8 cellular contexts compared by ENCODE assay signal in the genomic region with DNA sequence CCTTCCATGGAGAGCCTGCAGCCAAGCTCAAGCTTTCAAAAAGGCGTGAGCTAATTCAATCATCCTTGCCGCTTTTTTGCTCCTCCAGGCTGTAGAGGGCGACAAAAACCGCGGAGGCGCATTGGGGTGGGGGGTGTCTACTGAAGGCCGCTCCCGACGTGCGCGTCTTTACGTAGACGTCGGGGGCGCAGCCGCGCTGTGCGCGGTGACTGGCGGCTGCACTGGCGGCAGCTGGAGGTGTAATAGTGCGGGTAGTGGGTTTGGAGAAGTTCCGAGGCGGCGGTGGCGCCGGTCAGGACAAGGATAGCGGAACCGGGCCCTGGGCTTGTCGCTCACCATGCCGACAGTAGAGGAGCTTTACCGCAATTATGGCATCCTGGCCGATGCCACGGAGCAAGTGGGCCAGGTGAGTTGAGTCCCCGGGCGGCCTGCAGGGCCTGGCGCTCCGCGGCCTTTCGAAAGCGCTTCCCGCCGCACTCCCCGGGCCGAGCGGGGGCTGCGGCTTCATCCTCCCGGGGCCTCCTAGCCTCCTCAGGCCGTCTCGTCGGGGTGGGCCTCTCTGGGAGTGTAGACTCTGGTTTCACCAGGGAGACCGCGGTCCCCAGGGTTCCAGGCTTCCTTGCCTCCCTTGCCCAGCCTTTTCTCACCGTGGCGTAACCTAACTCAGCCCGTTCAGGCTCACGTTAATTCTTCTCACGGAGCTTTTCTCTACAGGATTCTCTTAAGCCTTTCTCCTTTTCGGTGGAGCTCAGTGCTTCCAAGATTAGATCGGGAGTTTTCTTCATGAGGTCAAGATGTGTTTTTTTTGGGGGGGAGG. TPM values are rescaled to one million over a fixed set of nuclear protein-coding genes. Genes with fewer than 3 reads are reported as not detected.
DNase-seq lines count a peak whose midpoint lies in the region; ATAC-seq and TF ChIP-seq lines count a peak whose summit lies in the region.

A gene (plus strand): TSS at position 206 of the 817 bp plus-strand sequence. CDS start 132 bp downstream, at position 338.

- H3K9ac ChIP-seq in SK-N-SH: peak within 1 kb of the TSS; percentile 94

- no peak; the same call in 1 of the 2 replicates for TF ChIP-seq RAD21 in SK-N-SH (IDR thresholded peaks at IDR 0.05; ENCODE audit: low read length)

- peak within 1 kb of the TSS; percentile 97 for H2AFZ ChIP-seq in SK-N-SH (ENCODE audit: low read depth)

- H3F3A ChIP-seq in SK-N-SH (replicated peaks; ENCODE audit: insufficient read depth): peaks cover 4% of the 10 kb centered on the region

- TF ChIP-seq EP300 in SK-N-SH (IDR thresholded peaks at IDR 0.05; ENCODE audit: borderline replicate concordance in 1 of 2, low read depth in 1 of 2, low read length in 1 of 2) (peak in 1 of 2 experiments; percentile 46; a peak in 2 of 4 replicates), suprapubic skin (IDR thresholded peaks at IDR 0.05) (no peak)

- peak; percentile 81 for DNase-seq in GM10266 (ENCODE audit: extremely low spot score)
- DNase-seq in NCI-H1048 (lab: John Stamatoyannopoulos, UW): peak; percentile 94
- peak; percentile 91 for DNase-seq in SK-N-SH
- DNase-seq in activated naive CD4-positive, alpha-beta T cell treated with anti-CD3 and anti-CD28 coated beads, Interleukin-2, amount 50 U/mL, for 16 hours: peak; percentile 93
- DNase-seq in globus pallidus (ENCODE audit: low spot score): peak; percentile 91
- DNase-seq in nucleus accumbens (lab: John Stamatoyannopoulos, UW): peak in 55 of 56 donors; percentile 53 to 94 (median 86)
- DNase-seq in suprapubic skin (ENCODE audit: low spot score in 2 of 2): peak; percentile 94

- peaks cover 44% of the 10 kb centered on the region for H4K20me1 ChIP-seq in SK-N-SH (ENCODE audit: insufficient read depth)

- CTCF ChIA-PET in SK-N-SH (lab: Yijun Ruan, JAX): interaction anchor here (0.6 to 1.9 kb wide), 19 partner anchors 10 to 174 kb away, joined by 3 to 11 read pairs (median 4); a partner anchor contains a TSS

- H3K4me3 ChIP-seq in SK-N-SH (ENCODE audit: low read depth in 2 of 2, low read length in 1 of 2) (peak within 1 kb of the TSS; percentile 82 to 97), suprapubic skin (peak within 1 kb of the TSS; percentile 89)

- H3K27me3 ChIP-seq in SK-N-SH (ENCODE audit: insufficient read depth): no peaks in the 10 kb centered on the region
- H3K27me3 ChIP-seq in suprapubic skin: no peaks in the 10 kb centered on the region

- H3K79me2 ChIP-seq in SK-N-SH (ENCODE audit: insufficient read depth): peaks cover 52% of the 10 kb centered on the region

- H3K4me1 ChIP-seq in SK-N-SH (ENCODE audit: control insufficient read depth in 1 of 2, insufficient read depth in 2 of 2, low read depth in 1 of 2, low read length in 1 of 2) (peaks cover 9 to 17% of the 10 kb centered on the region in 2 experiments; a peak in 3 of 4 replicates), suprapubic skin (peaks cover 46% of the 10 kb centered on the region)

- 0% methylated on average over 27 of the region's 60 CpGs for WGBS in SK-N-SH (ENCODE audit: low lambda C conversion rate)
- WGBS in suprapubic skin: under 1% methylated on average over 49 of the region's 60 CpGs

- peak in 1 of 2 donors; percentile 60 for TF ChIP-seq POLR2A in suprapubic skin (IDR thresholded peaks at IDR 0.05)

- TF ChIP-seq CTCF in GM10266 (IDR thresholded peaks at IDR 0.05; ENCODE audit: control insufficient read depth, insufficient read depth, low read depth, missing control alignments) (peak; percentile 89), SK-N-SH (IDR thresholded peaks at IDR 0.05) (peak; percentile 78), suprapubic skin (IDR thresholded peaks at IDR 0.05) (peak; percentile 24 to 81)

- peak; percentile 99 for ATAC-seq in HG02588 (IDR thresholded peaks at IDR 0.05; ENCODE audit: unreplicated experiment)

- H3K36me3 ChIP-seq in SK-N-SH (replicated peaks in 1 of 2; ENCODE audit: control insufficient read depth in 1 of 2, insufficient read depth in 2 of 2, low read length in 1 of 2) (no peaks in the 10 kb centered on the region), suprapubic skin (no peaks in the 10 kb centered on the region)

- H3K4me2 ChIP-seq in SK-N-SH: peak within 1 kb of the TSS; percentile 73

- no peaks in the 10 kb centered on the region for H3K9me2 ChIP-seq in SK-N-SH

- POLR2A ChIA-PET in SK-N-SH (lab: Yijun Ruan, JAX): interaction anchor here (1.1 to 1.7 kb wide), 2 partner anchors 47 to 107 kb away, joined by 3 to 9 read pairs; a partner anchor contains a TSS

- H3K27ac ChIP-seq in SK-N-SH (ENCODE audit: low read depth in 2 of 2, low read length in 1 of 2): peak within 1 kb of the TSS; percentile 81 to 83
- peak within 1 kb of the TSS; percentile 83 for H3K27ac ChIP-seq in suprapubic skin

- H3K9me3 ChIP-seq in SK-N-SH (no peaks in the 10 kb centered on the region), suprapubic skin (no peaks in the 10 kb centered on the region)

TF ChIP-seq in SK-N-SH, 30 proteins besides CTCF, POLR2A, EP300 and RAD21 (continues in another document):
- TF ChIP-seq MXI1 (IDR thresholded peaks at IDR 0.05; ENCODE audit: low read depth, low read length) (peak; percentile 81; the same call in 1 of the 2 replicates), TCF12 (IDR thresholded peaks at IDR 0.05) (peak; percentile 56), TAF1 (IDR thresholded peaks at IDR 0.05; ENCODE audit: borderline replicate concordance, low read depth, low read length) (peak; percentile 95), SMC3 (IDR thresholded peaks at IDR 0.05; ENCODE audit: low read depth, low read length) (no peak), SIN3A (IDR thresholded peaks at IDR 0.05; ENCODE audit: borderline replicate concordance, low read depth, low read length) (peak; percentile 80; the same call in 1 of the 2 replicates), CHD2 (IDR thresholded peaks at IDR 0.05; ENCODE audit: low read length, partially characterized antibody) (peak; percentile 85), GATA2 (CRISPR knock-in tag; IDR thresholded peaks at IDR 0.05) (no peak), MEF2A (IDR thresholded peaks at IDR 0.05; ENCODE audit: borderline replicate concordance, low read depth) (no peak; the same call in 1 of the 2 replicates), NRF1 (IDR thresholded peaks at IDR 0.05; ENCODE audit: low read depth, low read length) (peak; percentile 63), POLR2AphosphoS5 (IDR thresholded peaks at IDR 0.05; ENCODE audit: low read depth, low read length) (peak; percentile 81), RCOR1 (IDR thresholded peaks at IDR 0.05; ENCODE audit: low read length) (peak; percentile 29; the same call in 1 of the 2 replicates)
- TF ChIP-seq, protein P1, sequence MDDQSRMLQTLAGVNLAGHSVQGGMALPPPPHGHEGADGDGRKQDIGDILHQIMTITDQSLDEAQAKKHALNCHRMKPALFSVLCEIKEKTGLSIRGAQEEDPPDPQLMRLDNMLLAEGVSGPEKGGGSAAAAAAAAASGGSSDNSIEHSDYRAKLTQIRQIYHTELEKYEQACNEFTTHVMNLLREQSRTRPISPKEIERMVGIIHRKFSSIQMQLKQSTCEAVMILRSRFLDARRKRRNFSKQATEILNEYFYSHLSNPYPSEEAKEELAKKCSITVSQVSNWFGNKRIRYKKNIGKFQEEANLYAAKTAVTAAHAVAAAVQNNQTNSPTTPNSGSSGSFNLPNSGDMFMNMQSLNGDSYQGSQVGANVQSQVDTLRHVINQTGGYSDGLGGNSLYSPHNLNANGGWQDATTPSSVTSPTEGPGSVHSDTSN (IDR thresholded peaks at IDR 0.05): peak; percentile 51; the same call in 1 of the 2 replicates
- TF ChIP-seq, protein P2, sequence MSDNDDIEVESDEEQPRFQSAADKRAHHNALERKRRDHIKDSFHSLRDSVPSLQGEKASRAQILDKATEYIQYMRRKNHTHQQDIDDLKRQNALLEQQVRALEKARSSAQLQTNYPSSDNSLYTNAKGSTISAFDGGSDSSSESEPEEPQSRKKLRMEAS (IDR thresholded peaks at IDR 0.05; ENCODE audit: low read depth): peak; percentile 42; the same call in 1 of the 2 replicates
- TF ChIP-seq, protein P3, sequence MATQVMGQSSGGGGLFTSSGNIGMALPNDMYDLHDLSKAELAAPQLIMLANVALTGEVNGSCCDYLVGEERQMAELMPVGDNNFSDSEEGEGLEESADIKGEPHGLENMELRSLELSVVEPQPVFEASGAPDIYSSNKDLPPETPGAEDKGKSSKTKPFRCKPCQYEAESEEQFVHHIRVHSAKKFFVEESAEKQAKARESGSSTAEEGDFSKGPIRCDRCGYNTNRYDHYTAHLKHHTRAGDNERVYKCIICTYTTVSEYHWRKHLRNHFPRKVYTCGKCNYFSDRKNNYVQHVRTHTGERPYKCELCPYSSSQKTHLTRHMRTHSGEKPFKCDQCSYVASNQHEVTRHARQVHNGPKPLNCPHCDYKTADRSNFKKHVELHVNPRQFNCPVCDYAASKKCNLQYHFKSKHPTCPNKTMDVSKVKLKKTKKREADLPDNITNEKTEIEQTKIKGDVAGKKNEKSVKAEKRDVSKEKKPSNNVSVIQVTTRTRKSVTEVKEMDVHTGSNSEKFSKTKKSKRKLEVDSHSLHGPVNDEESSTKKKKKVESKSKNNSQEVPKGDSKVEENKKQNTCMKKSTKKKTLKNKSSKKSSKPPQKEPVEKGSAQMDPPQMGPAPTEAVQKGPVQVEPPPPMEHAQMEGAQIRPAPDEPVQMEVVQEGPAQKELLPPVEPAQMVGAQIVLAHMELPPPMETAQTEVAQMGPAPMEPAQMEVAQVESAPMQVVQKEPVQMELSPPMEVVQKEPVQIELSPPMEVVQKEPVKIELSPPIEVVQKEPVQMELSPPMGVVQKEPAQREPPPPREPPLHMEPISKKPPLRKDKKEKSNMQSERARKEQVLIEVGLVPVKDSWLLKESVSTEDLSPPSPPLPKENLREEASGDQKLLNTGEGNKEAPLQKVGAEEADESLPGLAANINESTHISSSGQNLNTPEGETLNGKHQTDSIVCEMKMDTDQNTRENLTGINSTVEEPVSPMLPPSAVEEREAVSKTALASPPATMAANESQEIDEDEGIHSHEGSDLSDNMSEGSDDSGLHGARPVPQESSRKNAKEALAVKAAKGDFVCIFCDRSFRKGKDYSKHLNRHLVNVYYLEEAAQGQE (IDR thresholded peaks at IDR 0.05; ENCODE audit: low read depth, low read length): no peak
- TF ChIP-seq, protein P4, sequence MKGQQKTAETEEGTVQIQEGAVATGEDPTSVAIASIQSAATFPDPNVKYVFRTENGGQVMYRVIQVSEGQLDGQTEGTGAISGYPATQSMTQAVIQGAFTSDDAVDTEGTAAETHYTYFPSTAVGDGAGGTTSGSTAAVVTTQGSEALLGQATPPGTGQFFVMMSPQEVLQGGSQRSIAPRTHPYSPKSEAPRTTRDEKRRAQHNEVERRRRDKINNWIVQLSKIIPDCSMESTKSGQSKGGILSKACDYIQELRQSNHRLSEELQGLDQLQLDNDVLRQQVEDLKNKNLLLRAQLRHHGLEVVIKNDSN (IDR thresholded peaks at IDR 0.05; ENCODE audit: borderline replicate concordance, low read depth): no peak

RNA-seq across cellular contexts. Expression of the gene that starts here (rescaled TPM):
- polyA plus RNA-seq in SK-N-SH (2012; rRNA removed): 60.1 and 80.9 TPM in 2 replicates
- 81.5 and 93.0 TPM in 2 replicates for polyA plus RNA-seq in SK-N-SH (2012; cell fraction: cytosol; rRNA removed)
- 30.8 and 48.6 TPM in 2 replicates for polyA plus RNA-seq in SK-N-SH (2012; cell fraction: nucleus; rRNA removed)
- total RNA-seq in suprapubic skin: 10 to 100 TPM; 50.1 to 69.7 (median 61.9) TPM

Comparison
In these comparisons a context has a peak if more than half of its experiments do, and no peak if none do; other contexts are left out.
1. Peak in every context shown above with its lines: DNase-seq, ATAC-seq, H3K4me3 ChIP-seq and H3K27ac ChIP-seq.